8 cellular contexts compared by ENCODE assay signal in the genomic region with DNA sequence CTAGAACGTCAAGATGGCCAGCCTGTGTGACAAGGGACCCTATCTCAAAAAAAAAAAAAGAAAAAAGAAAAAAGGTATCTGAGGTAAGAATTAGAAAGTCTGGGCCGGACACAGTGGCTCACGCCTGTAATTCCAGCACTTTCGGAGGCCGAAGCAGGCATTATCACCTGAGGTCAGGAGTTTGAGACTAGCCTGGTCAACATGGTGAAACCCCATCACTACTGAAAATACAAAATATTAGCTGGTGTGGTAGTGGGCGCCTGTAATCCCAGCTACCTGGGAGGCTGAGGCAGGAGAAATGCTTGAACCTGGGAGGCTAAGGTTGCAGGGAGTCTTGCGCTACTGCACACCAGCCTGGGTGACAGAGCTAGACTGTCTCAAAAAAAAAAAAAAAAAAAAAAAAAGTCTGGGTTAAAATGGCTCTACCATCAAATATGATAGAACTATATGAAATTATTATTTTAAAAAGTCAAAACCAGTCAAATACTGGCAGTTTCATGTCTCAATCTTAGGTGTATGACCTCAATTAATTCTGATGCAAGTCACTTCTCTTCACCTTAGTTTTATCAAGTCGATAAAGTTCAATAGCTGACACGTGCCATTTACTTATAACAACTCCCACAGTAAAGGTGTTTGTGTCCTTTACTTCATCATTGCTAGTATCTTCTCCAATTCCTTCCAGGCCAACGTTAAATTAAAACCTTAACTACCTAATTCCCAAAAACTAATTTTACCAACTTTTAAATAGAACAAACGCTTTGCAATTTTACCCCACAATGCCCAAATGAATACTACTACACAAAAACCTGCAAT. TPM values are rescaled to one million over a fixed set of nuclear protein-coding genes. Genes with fewer than 3 reads are reported as not detected.
DNase-seq lines count a peak whose midpoint lies in the region; ATAC-seq, FAIRE-seq and TF ChIP-seq lines count a peak whose summit lies in the region.

No MANE protein-coding gene starts in this region.

- H3K36me3 ChIP-seq in Peyer's patch: peaks cover 0 to 29% (median 0%) of the 10 kb centered on the region in 3 donors
- H3K36me3 ChIP-seq in esophagus squamous epithelium: peaks cover 11 to 42% (median 14%) of the 10 kb centered on the region in 3 donors
- peaks cover 16% of the 10 kb centered on the region for H3K36me3 ChIP-seq in rectal smooth muscle tissue (ENCODE audit: control insufficient read depth, insufficient read depth, low read length)

- no peak for TF ChIP-seq POLR2A in Peyer's patch (IDR thresholded peaks at IDR 0.05)
- no peak for TF ChIP-seq POLR2A in esophagus squamous epithelium (IDR thresholded peaks at IDR 0.05)
- no peak for TF ChIP-seq POLR2A in H54 (IDR thresholded peaks at IDR 0.05; ENCODE audit: low read depth, low read length)

- intact Hi-C loops in esophagus squamous epithelium (cut with DNase I): no loop called here

- H3K4me1 ChIP-seq in Peyer's patch: peaks cover 0 to 14% (median 2%) of the 10 kb centered on the region in 4 donors
- H3K4me1 ChIP-seq in esophagus squamous epithelium: peaks cover 4 to 26% (median 9%) of the 10 kb centered on the region in 3 donors
- H3K4me1 ChIP-seq in rectal smooth muscle tissue (ENCODE audit: control insufficient read depth, insufficient read depth, low read length): peaks cover 5% of the 10 kb centered on the region

- H3K9ac ChIP-seq in rectal smooth muscle tissue (ENCODE audit: low read length): peak overlapping the region; percentile 72

- H3K27ac ChIP-seq in Peyer's patch (peak overlapping the region in 3 of 4 donors; percentile 74 to 80 (median 78)), esophagus squamous epithelium (peak overlapping the region; percentile 89 to 93 (median 91)), rectal smooth muscle tissue (ENCODE audit: low read depth, low read length) (peak overlapping the region; percentile 77)

- H3K27me3 ChIP-seq in Peyer's patch (no peaks in the 10 kb centered on the region), esophagus squamous epithelium (no peaks in the 10 kb centered on the region), rectal smooth muscle tissue (ENCODE audit: control insufficient read depth, insufficient read depth, low read length) (no peaks in the 10 kb centered on the region)

- no peaks in the 10 kb centered on the region for H3K9me3 ChIP-seq in Peyer's patch
- no peaks in the 10 kb centered on the region for H3K9me3 ChIP-seq in esophagus squamous epithelium

- no peak for ATAC-seq in GM18502 (IDR thresholded peaks at IDR 0.05; ENCODE audit: poor library complexity, unreplicated experiment)

- TF ChIP-seq CTCF in GM12865 (IDR thresholded peaks at IDR 0.05; ENCODE audit: insufficient read depth, low read depth, low read length, missing control alignments) (no peak), Peyer's patch (IDR thresholded peaks at IDR 0.05) (no peak), esophagus squamous epithelium (IDR thresholded peaks at IDR 0.05) (no peak)

- no peak for FAIRE-seq in H54 (lab: Jason Lieb, UNC)

- DNase-seq in GM12865 (ENCODE audit: low read depth) (peak; percentile 23), Peyer's patch (no peak), esophagus squamous epithelium (lab: John Stamatoyannopoulos, UW) (no peak), H54 (ENCODE audit: insufficient read length, low spot score) (no peak), NCI-H510A (lab: John Stamatoyannopoulos, UW) (no peak), DMS79 treated with DMSO at 0.1 percent for 48 hours (lab: John Stamatoyannopoulos, UW) (no peak)

- WGBS in esophagus squamous epithelium, 2 donors: 59 to 60% methylated on average over 10 of the region's 11 CpGs

- H3K4me3 ChIP-seq in GM12865 (ENCODE audit: low read depth, low read length): peak overlapping the region; percentile 100
- peak overlapping the region; percentile 65 to 87 (median 74) for H3K4me3 ChIP-seq in Peyer's patch
- peak overlapping the region; percentile 90 to 99 (median 92) for H3K4me3 ChIP-seq in esophagus squamous epithelium
- H3K4me3 ChIP-seq in rectal smooth muscle tissue (ENCODE audit: low read length): peak overlapping the region; percentile 97

RNA-seq across cellular contexts. Expression of a gene that starts 1.1 kb away (rescaled TPM):
- 1,000 to 10,000 TPM; 1,011 to 2,656 (median 1,224) TPM for total RNA-seq in Peyer's patch
- 1,000 to 10,000 TPM; 1,256 to 3,713 (median 2,903) TPM for total RNA-seq in esophagus squamous epithelium
